ENCODE assay signal across 8 cellular contexts in genomic region chr6:90701146-90701781, GRCh38.
A peak's percentile ranks its signal among the peaks of the same experiment; 100 is the strongest.
DNase-seq lines count a peak whose midpoint lies in the region; ATAC-seq and TF ChIP-seq lines count a peak whose summit lies in the region.

No MANE protein-coding gene starts in this region.

- H3K27ac ChIP-seq in OCI-LY3 (ENCODE audit: low read length) = no peak overlapping the region

- H3K9ac ChIP-seq in OCI-LY3 (ENCODE audit: low read length) = no peak overlapping the region

- peak overlapping the region; percentile 61 for H3K4me2 ChIP-seq in OCI-LY3 (ENCODE audit: low read length)

- no peaks in the 10 kb centered on the region for H4K20me1 ChIP-seq in OCI-LY3 (ENCODE audit: insufficient read depth, low read length)

- intact Hi-C loops in posterior vena cava (cut with DNase I) = no loop called here

- H2AFZ ChIP-seq in OCI-LY3 (ENCODE audit: low read depth, low read length) = no peak overlapping the region

- H3K4me1 ChIP-seq in OCI-LY3 (ENCODE audit: low read length) = peaks cover 10% of the 10 kb centered on the region

- H3K9me3 ChIP-seq in OCI-LY3 (ENCODE audit: insufficient read depth, low read length) = no peaks in the 10 kb centered on the region

- peak; percentile 75 for ATAC-seq in GM19025 (IDR thresholded peaks at IDR 0.05; ENCODE audit: low read depth, unreplicated experiment)
- peak; percentile 69 for ATAC-seq in HG03066 (IDR thresholded peaks at IDR 0.05; ENCODE audit: low read depth, unreplicated experiment)
- no peak for ATAC-seq in GM18873 (IDR thresholded peaks at IDR 0.05; ENCODE audit: low FRiP score, unreplicated experiment)

- no peak for TF ChIP-seq CTCF in OCI-LY3 (IDR thresholded peaks at IDR 0.05; ENCODE audit: low read depth, low read length)

- peak overlapping the region; percentile 41; the same call in 1 of the 2 replicates for H3K4me3 ChIP-seq in OCI-LY3 (ENCODE audit: low read length)

- no peaks in the 10 kb centered on the region for H3K36me3 ChIP-seq in OCI-LY3 (replicated peaks; ENCODE audit: low read depth, low read length)

- peak; percentile 2 for DNase-seq in ACHN
- DNase-seq in ureter (ENCODE audit: low spot score) = no peak
- no peak for DNase-seq in HK-2 (ENCODE audit: unreplicated experiment)
- no peak for DNase-seq in posterior vena cava (ENCODE audit: low spot score)

- H3K79me2 ChIP-seq in OCI-LY3 (ENCODE audit: low read length) = no peaks in the 10 kb centered on the region

- in situ Hi-C loops in ACHN (cut with HindIII; ENCODE audit: low pct_ligation_motif_present, low pct_unique_long_range_greater_than_20kb, low sequenced_read_pairs) = no loop called here

- no peaks in the 10 kb centered on the region for H3K27me3 ChIP-seq in OCI-LY3 (ENCODE audit: low read depth, low read length)
